ENCODE assay signal across 28 cellular contexts in the genomic region with DNA sequence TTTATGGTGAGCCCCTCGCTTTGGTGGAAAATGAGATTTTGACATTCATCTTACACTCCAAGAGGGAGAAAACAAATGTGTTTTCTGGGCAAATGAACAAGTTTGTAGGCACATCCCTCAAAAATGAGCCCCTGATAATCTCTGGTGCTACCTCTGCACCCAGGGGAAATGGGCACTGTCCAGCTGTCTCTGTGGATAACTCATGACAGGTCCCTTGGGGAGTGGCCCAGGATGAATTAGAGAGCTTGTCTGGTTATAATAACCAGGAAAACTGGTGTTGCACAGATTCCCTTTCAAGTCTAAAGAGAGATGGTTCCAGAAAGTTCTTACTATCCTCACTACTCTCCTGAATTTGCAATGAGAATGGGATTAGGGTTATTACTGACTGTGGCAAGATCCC. TPM values are rescaled to one million over a fixed set of nuclear protein-coding genes. Genes with fewer than 3 reads are reported as not detected.
DNase-seq lines count a peak whose midpoint lies in the region; ATAC-seq and TF ChIP-seq lines count a peak whose summit lies in the region.
"Had no signal": no experiment of that assay in that cellular context is flagged by ENCODE, and none has a peak within 500 bp of the region (broad histone marks: within the 10 kb centered on the region; RNA-seq: fewer than 3 reads in every experiment).

No MANE protein-coding gene starts in this region.

- DNase-seq in heart right ventricle (no peak), right cardiac atrium (no peak), dorsolateral prefrontal cortex (no peak), psoas muscle (no peak), NCI-H345 treated with DMSO at 0.1 percent for 48 hours (lab: John Stamatoyannopoulos, UW; ENCODE audit: unreplicated experiment) (no peak), sigmoid colon (no peak), cerebellar cortex (ENCODE audit: low spot score) (no peak)
- DNase-seq: ACHN; activated CD4-positive, alpha-beta T cell treated with anti-CD3 and anti-CD28 coated beads, Interleukin-2, amount 50 U/mL, for 4 hours; activated CD8-positive, alpha-beta memory T cell treated with anti-CD3 and anti-CD28 coated beads, Interleukin-2, amount 50 U/mL, for 4 hours; cerebellar nuclear complex; DND-41; NCI-H146; OCI-M1; right lobe of liver; T1000 had no signal

- intact Hi-C loops in heart right ventricle (cut with DNase I) (loop anchor here in 8 of 10 donors (2.0 to 10.0 kb wide), 9 partner anchors 73 to 325 kb away; a partner anchor contains a TSS), right cardiac atrium (cut with DNase I) (loop anchor here in 3 of 4 donors (10.0 kb wide), 3 partner anchors 85 to 155 kb away; a partner anchor contains a TSS), dorsolateral prefrontal cortex (cut with DNase I) (loop anchor here in 1 of 2 donors (5.0 kb wide), 4 partner anchors 43 to 207 kb away; no protein-coding TSS in a partner anchor), psoas muscle (cut with DNase I) (loop anchor here (10.0 kb wide), 1 partner anchor 155 kb away; no protein-coding TSS in a partner anchor), sigmoid colon (cut with DNase I) (loop anchor here (10.0 kb wide), 1 partner anchor 325 kb away; no protein-coding TSS in a partner anchor)

- peak overlapping the region in 8 of 10 donors; percentile 13 to 86 (median 66) for H3K27ac ChIP-seq in heart right ventricle
- no peak overlapping the region for H3K27ac ChIP-seq in right cardiac atrium (ENCODE audit: low read length)
- H3K27ac ChIP-seq in dorsolateral prefrontal cortex, result peak overlapping the region in 49 of 59 donors; percentile 4 to 80 (median 53)
- peak overlapping the region; percentile 23 for H3K27ac ChIP-seq in psoas muscle
- H3K27ac ChIP-seq in sigmoid colon, result no peak overlapping the region
- H3K27ac ChIP-seq: BLaER1, epithelial cell of prostate, KMS-11, right lobe of liver had no signal

- no peak for TF ChIP-seq EP300 in sigmoid colon (IDR thresholded peaks at IDR 0.05)

- no peaks in the 10 kb centered on the region for H3K9me3 ChIP-seq in heart right ventricle
- H3K9me3 ChIP-seq in right cardiac atrium (ENCODE audit: control insufficient read depth, low read length), result no peaks in the 10 kb centered on the region
- no peaks in the 10 kb centered on the region for H3K9me3 ChIP-seq in psoas muscle
- no peaks in the 10 kb centered on the region for H3K9me3 ChIP-seq in sigmoid colon
- H3K9me3 ChIP-seq: BLaER1, HAP-1, ovary, right lobe of liver, stomach, transverse colon had no signal

- peaks cover 0 to 21% (median 3%) of the 10 kb centered on the region in 9 donors for H3K36me3 ChIP-seq in heart right ventricle
- peaks cover 0 to 3% of the 10 kb centered on the region in 2 donors for H3K36me3 ChIP-seq in psoas muscle (ENCODE audit: insufficient read depth in 1 of 2, low read depth in 1 of 2)
- no peaks in the 10 kb centered on the region for H3K36me3 ChIP-seq in sigmoid colon
- H3K36me3 ChIP-seq: HAP-1, ovary, right lobe of liver, transverse colon had no signal

- no peak for TF ChIP-seq CTCF in heart right ventricle (IDR thresholded peaks at IDR 0.05)
- TF ChIP-seq CTCF in dorsolateral prefrontal cortex (IDR thresholded peaks at IDR 0.05 in 54 of 56, conservative IDR thresholded peaks at IDR 0.05 in 2 of 56; ENCODE audit: low read depth in 1 of 56, partially characterized antibody in 56 of 56), result no peak
- no peak for TF ChIP-seq CTCF in psoas muscle (IDR thresholded peaks at IDR 0.05)
- TF ChIP-seq CTCF in sigmoid colon (IDR thresholded peaks at IDR 0.05), result no peak

- H3K27me3 ChIP-seq in heart right ventricle (no peaks in the 10 kb centered on the region), right cardiac atrium (ENCODE audit: control insufficient read depth, insufficient read depth) (no peaks in the 10 kb centered on the region), dorsolateral prefrontal cortex (no peaks in the 10 kb centered on the region), psoas muscle (ENCODE audit: insufficient read depth in 3 of 3, low read length in 2 of 3) (no peaks in the 10 kb centered on the region), sigmoid colon (no peaks in the 10 kb centered on the region)
- H3K27me3 ChIP-seq: BLaER1, ovary, right lobe of liver, stomach, transverse colon had no signal

- ATAC-seq in heart right ventricle (no peak), right cardiac atrium (no peak), psoas muscle (peak in 1 of 4 donors; percentile 22), GM18505 (IDR thresholded peaks at IDR 0.05; ENCODE audit: unreplicated experiment) (no peak)
- ATAC-seq: activated T-helper 17 cell treated with anti-CD3 and anti-CD28 coated beads, Interleukin-2, amount 50 U/mL, for 72 hours; GM12878; natural killer cell treated with Interleukin-12 subunit alpha and Interleukin-12 subunit beta and Interleukin-15 and Interleukin-18, amount 100 ng/mL, for 72 hours; right lobe of liver; WTC11 had no signal

- WGBS in heart right ventricle, 2 donors, result 91 to 93% methylated on average over 1 of the region's 1 CpG
- WGBS in right cardiac atrium, result 64% methylated on average over 1 of the region's 1 CpG
- WGBS in psoas muscle, 3 donors, result 6 to 44% (median 21%) methylated on average over 1 of the region's 1 CpG
- 83 to 92% methylated on average over 1 of the region's 1 CpG for WGBS in sigmoid colon, 2 donors

- TF ChIP-seq POLR2A in GM18505 (IDR thresholded peaks at IDR 0.05; ENCODE audit: borderline replicate concordance, extremely low read depth, insufficient read depth, insufficient read length) (no peak), sigmoid colon (IDR thresholded peaks at IDR 0.05) (no peak)

- H3K4me3 ChIP-seq in heart right ventricle, result no peak overlapping the region
- H3K4me3 ChIP-seq in right cardiac atrium (ENCODE audit: low read length), result no peak overlapping the region
- peak overlapping the region in 19 of 59 donors; percentile 1 to 43 (median 26) for H3K4me3 ChIP-seq in dorsolateral prefrontal cortex
- H3K4me3 ChIP-seq in psoas muscle, result peak overlapping the region; percentile 46
- H3K4me3 ChIP-seq in sigmoid colon, result no peak overlapping the region
- H3K4me3 ChIP-seq: BLaER1, GM12878, HAP-1, ovary, right lobe of liver, stomach, transverse colon had no signal

- H3K4me1 ChIP-seq in heart right ventricle (peaks cover 10 to 77% (median 56%) of the 10 kb centered on the region in 9 donors), right cardiac atrium (ENCODE audit: control insufficient read depth, insufficient read depth, low read length) (no peaks in the 10 kb centered on the region), psoas muscle (peaks cover 23% of the 10 kb centered on the region), sigmoid colon (peaks cover 0 to 44% (median 26%) of the 10 kb centered on the region in 4 donors)
- H3K4me1 ChIP-seq: BLaER1, HAP-1 had no signal

RNA-seq across cellular contexts. Expression of a gene that starts 7.5 kb away (rescaled TPM):
- 10 to 100 TPM in 1 of 10 donors, 1 to 10 TPM in 9; 1.2 to 16.5 (median 6.1) TPM for total RNA-seq in heart right ventricle
- polyA plus RNA-seq in heart right ventricle, result 1 to 10 TPM; 3.4 to 5.0 TPM
- 10 to 100 TPM in 3 of 4 donors, 1 to 10 TPM in 1; 9.6 to 37.2 (median 16.5) TPM for total RNA-seq in right cardiac atrium
- 11.4 TPM for polyA plus RNA-seq in right cardiac atrium
- total RNA-seq in dorsolateral prefrontal cortex, result 10 to 100 TPM in 103 of 120 experiments, 1 to 10 TPM in 17; 4.6 to 31.0 (median 16.9) TPM
- 1 to 10 TPM in 1 of 4 donors, under 1 TPM in 2, not detected in 1; 0.26 to 1.8 (median 0.40) TPM for total RNA-seq in psoas muscle
- polyA plus RNA-seq in psoas muscle, result under 1 TPM; 0.08 to 0.40 (median 0.09) TPM
- 1 to 10 TPM in 1 of 4 donors, under 1 TPM in 3; 0.36 to 2.2 (median 0.60) TPM for total RNA-seq in sigmoid colon
- 1 to 10 TPM in 1 of 3 donors, not detected in 2; 1.6 TPM for polyA plus RNA-seq in sigmoid colon
- total RNA-seq: natural killer cell treated with Interleukin-12 subunit alpha and Interleukin-12 subunit beta and Interleukin-15 and Interleukin-18, amount 100 ng/mL, for 72 hours had no signal

Comparison
In these comparisons a context has a peak if more than half of its experiments do, and no peak if none do; other contexts are left out.
1. H3K27ac ChIP-seq: peak in heart right ventricle (8 of 10), dorsolateral prefrontal cortex (49 of 59) and psoas muscle (single experiment); none in right cardiac atrium (single experiment) and sigmoid colon (0 of 4).